ENCODE assay signal across 9 cellular contexts in genomic region chr5:120817044-120817985, GRCh38.
A peak's percentile ranks its signal among the peaks of the same experiment; 100 is the strongest.
DNase-seq lines count a peak whose midpoint lies in the region; ATAC-seq, FAIRE-seq and TF ChIP-seq lines count a peak whose summit lies in the region.
"Had no signal": no experiment of that assay in that cellular context is flagged by ENCODE, and none has a peak within 500 bp of the region (broad histone marks: within the 10 kb centered on the region; RNA-seq: fewer than 3 reads in every experiment).

No MANE protein-coding gene starts in this region.

- H3K36me3 ChIP-seq in DND-41 (ENCODE audit: insufficient read depth, low read length) (no peaks in the 10 kb centered on the region), HepG2 (replicated peaks in 1 of 2; ENCODE audit: control insufficient read depth in 1 of 2, insufficient read depth in 2 of 2, low read length in 2 of 2) (no peaks in the 10 kb centered on the region), ovary (no peaks in the 10 kb centered on the region)
- no peaks in the 10 kb centered on the region for H3K36me3 ChIP-seq in CD8-positive, alpha-beta memory T cell (ENCODE audit: insufficient read depth, low read length)
- H3K36me3 ChIP-seq: SJCRH30 had no signal

- ATAC-seq in DND-41 (ENCODE audit: insufficient read depth, low read depth) (peak; percentile 84), HepG2 (peak; percentile 83)

- TF ChIP-seq POLR2A in HepG2 (IDR thresholded peaks at IDR 0.05; ENCODE audit: insufficient read depth in 1 of 2, low read depth in 2 of 2, low read length in 2 of 2) (no peak), ovary (IDR thresholded peaks at IDR 0.05) (no peak)

- H3K9ac ChIP-seq in DND-41 (ENCODE audit: low read depth, low read length) (no peak overlapping the region), HepG2 (ENCODE audit: insufficient read depth, low read depth, low read length) (no peak overlapping the region)

- peaks cover 2 to 38% (median 13%) of the 10 kb centered on the region in 5 donors for H3K9me3 Mint-ChIP-seq in CD8-positive, alpha-beta memory T cell

- BruUV-seq in HepG2 (replicated peaks; lab: Mats Ljungman, UMichigan) = no TSS peak

- H3K4me2 ChIP-seq in DND-41 (ENCODE audit: insufficient read depth, low read length) (no peak overlapping the region), HepG2 (ENCODE audit: low read depth, low read length) (no peak overlapping the region)

- POLR2A ChIA-PET in HepG2 (lab: Yijun Ruan, JAX) = no interaction called here
- POLR2A ChIA-PET in CD8-positive, alpha-beta memory T cell (lab: Charles Lee) = no interaction called here

- no peak overlapping the region for H3K4me3 ChIP-seq in DND-41 (ENCODE audit: low read depth in 1 of 2, low read length in 2 of 2)
- no peak overlapping the region for H3K4me3 ChIP-seq in HepG2 (replicated peaks in 1 of 3; ENCODE audit: insufficient read depth in 1 of 3, low read depth in 2 of 3, low read length in 3 of 3)
- H3K4me3 ChIP-seq in ovary = no peak overlapping the region
- H3K4me3 ChIP-seq in CD8-positive, alpha-beta memory T cell (ENCODE audit: low read length) = no peak overlapping the region
- H3K4me3 ChIP-seq: SJCRH30 had no signal

- peak; percentile 44 for DNase-seq in DND-41
- DNase-seq in HuH-7 (ENCODE audit: low spot score) = peak; percentile 16
- peak; percentile 51 for DNase-seq in amniotic epithelial cell (ENCODE audit: low read depth)
- DNase-seq in HepG2 (ENCODE audit: low spot score) = no peak
- DNase-seq in germinal center (ENCODE audit: low spot score) = no peak
- DNase-seq in ovary = no peak
- DNase-seq in SHP77 treated with DMSO at 0.1 percent for 48 hours (lab: John Stamatoyannopoulos, UW) = no peak
- no peak for DNase-seq in CD8-positive, alpha-beta memory T cell

- no peak for FAIRE-seq in HepG2 (lab: Jason Lieb, UNC)

- no peak for TF ChIP-seq RAD21 in HepG2 (CRISPR knock-in tag; IDR thresholded peaks at IDR 0.05)

- intact Hi-C loops in HepG2 (cut with micrococcal nuclease; ENCODE audit: unreplicated experiment) (loop anchor here (2.0 kb wide), 1 partner anchor 1131 kb away; no protein-coding TSS in a partner anchor), ovary (cut with DNase I) (no loop called here)

- H3K36me3 Mint-ChIP-seq in CD8-positive, alpha-beta memory T cell = no peaks in the 10 kb centered on the region

- CTCF ChIA-PET in HepG2 (lab: Yijun Ruan, JAX; ENCODE audit: low intra/inter-chr PET ratio, low total read pairs) = interaction anchor here (0.8 kb wide), 1 partner anchor 1132 kb away, joined by 3 read pairs; no protein-coding TSS in a partner anchor
- CTCF ChIA-PET in CD8-positive, alpha-beta memory T cell (lab: Charles Lee) = no interaction called here

- H3K27me3 ChIP-seq in DND-41 (ENCODE audit: insufficient read depth, low read length, poor library complexity) (no peaks in the 10 kb centered on the region), HepG2 (ENCODE audit: control insufficient read depth in 1 of 2, insufficient read depth in 2 of 2, low read length in 2 of 2) (no peaks in the 10 kb centered on the region), ovary (no peaks in the 10 kb centered on the region)
- H3K27me3 ChIP-seq in CD8-positive, alpha-beta memory T cell (ENCODE audit: insufficient read depth, low read length, poor library complexity, severe bottlenecking) = no peaks in the 10 kb centered on the region
- H3K27me3 ChIP-seq: SJCRH30 had no signal

- in situ Hi-C loops in HepG2 (cut with HindIII; ENCODE audit: extremely low pct_ligation_motif_present, low pct_unique_long_range_greater_than_20kb) = no loop called here

- H3K4me1 ChIP-seq in DND-41 (ENCODE audit: insufficient read depth, low read length) (peaks cover 6% of the 10 kb centered on the region; the same call in 1 of the 2 replicates), HepG2 (ENCODE audit: insufficient read depth, low read length) (no peaks in the 10 kb centered on the region), ovary (ENCODE audit: insufficient read depth) (no peaks in the 10 kb centered on the region)
- no peaks in the 10 kb centered on the region for H3K4me1 ChIP-seq in CD8-positive, alpha-beta memory T cell (ENCODE audit: insufficient read depth, low read length)
- H3K4me1 ChIP-seq: SJCRH30 had no signal

- H4K20me1 ChIP-seq in DND-41 (ENCODE audit: insufficient read depth, low read length) (no peaks in the 10 kb centered on the region), HepG2 (ENCODE audit: insufficient read depth, low read length) (no peaks in the 10 kb centered on the region)

- H3K27ac ChIP-seq in DND-41 (ENCODE audit: low read length) = peak overlapping the region; percentile 11
- H3K27ac ChIP-seq in HepG2 (ENCODE audit: extremely low read length, insufficient read depth, low read length) = no peak overlapping the region
- H3K27ac ChIP-seq in ovary = no peak overlapping the region
- H3K27ac ChIP-seq in CD8-positive, alpha-beta memory T cell (ENCODE audit: low read depth, low read length) = no peak overlapping the region
- H3K27ac ChIP-seq: SJCRH30 had no signal

- H2AFZ ChIP-seq in DND-41 (ENCODE audit: low read depth, low read length) = peak overlapping the region; percentile 59; the same call in 1 of the 2 replicates
- H2AFZ ChIP-seq in HepG2 (ENCODE audit: low read length) = no peak overlapping the region

- no peaks in the 10 kb centered on the region for H3K4me1 Mint-ChIP-seq in CD8-positive, alpha-beta memory T cell

- no peak overlapping the region for H3K4me3 Mint-ChIP-seq in CD8-positive, alpha-beta memory T cell

- peaks cover 15% of the 10 kb centered on the region for H3K9me3 ChIP-seq in DND-41 (ENCODE audit: insufficient read depth, low read length, severe bottlenecking)
- H3K9me3 ChIP-seq in HepG2 (ENCODE audit: low read length) = no peaks in the 10 kb centered on the region
- peaks cover 0 to 5% of the 10 kb centered on the region in 2 donors for H3K9me3 ChIP-seq in ovary
- no peaks in the 10 kb centered on the region for H3K9me3 ChIP-seq in CD8-positive, alpha-beta memory T cell (ENCODE audit: low read length)
- H3K9me3 ChIP-seq: SJCRH30 had no signal

- TF ChIP-seq CTCF in DND-41 (IDR thresholded peaks at IDR 0.05; ENCODE audit: borderline replicate concordance, extremely low read depth, low read length, poor library complexity, severe bottlenecking) (peak; percentile 67), HepG2 (CRISPR knock-in tag; IDR thresholded peaks at IDR 0.05) (peak; percentile 39; the same call in 1 of the 2 replicates), ovary (IDR thresholded peaks at IDR 0.05) (no peak)

- H3K79me2 ChIP-seq in DND-41 (ENCODE audit: insufficient read depth, low read length) = no peaks in the 10 kb centered on the region
- no peaks in the 10 kb centered on the region for H3K79me2 ChIP-seq in HepG2 (ENCODE audit: insufficient read depth, low read length)

- TF ChIP-seq EP300 in HepG2 (IDR thresholded peaks at IDR 0.05; ENCODE audit: low read depth in 2 of 2, low read length in 2 of 2) = no peak
- no peak for TF ChIP-seq EP300 in HepG2 (CRISPR knock-in tag; IDR thresholded peaks at IDR 0.05; ENCODE audit: borderline replicate concordance)
- no peak for TF ChIP-seq EP300 in ovary (IDR thresholded peaks at IDR 0.05)

- no peaks in the 10 kb centered on the region for H3K27me3 Mint-ChIP-seq in CD8-positive, alpha-beta memory T cell

- H3K27ac Mint-ChIP-seq in CD8-positive, alpha-beta memory T cell = no peak overlapping the region

- WGBS in HepG2 (ENCODE audit: low lambda C conversion rate) = 53% methylated on average over 8 of the region's 12 CpGs
- WGBS in ovary, 3 donors = 87 to 95% (median 94%) methylated on average over 12 of the region's 12 CpGs

TF ChIP-seq in HepG2, 621 proteins besides CTCF, POLR2A, EP300 and RAD21:
- peak; percentile 32 for TF ChIP-seq STAG1 (CRISPR knock-in tag; IDR thresholded peaks at IDR 0.05)
- no peak for TF ChIP-seq ZNF205 (CRISPR knock-in tag; IDR thresholded peaks at IDR 0.05)

Comparison
In these comparisons a context has a peak if more than half of its experiments do, and no peak if none do; other contexts are left out.
1. DNase-seq: peak in DND-41 (single experiment), HuH-7 (single experiment) and amniotic epithelial cell (single experiment); none in HepG2 (single experiment), germinal center (single experiment), ovary (0 of 5), SHP77 treated with DMSO at 0.1 percent for 48 hours (single experiment) and CD8-positive, alpha-beta memory T cell (0 of 5).
2. CTCF ChIP-seq: peak in DND-41 (single experiment) and HepG2 (single experiment); none in ovary (0 of 3).